In genomic region chr2:239806758-239807434, GRCh38 we compare ENCODE assay signal across 29 cellular contexts.
DNase-seq lines count a peak whose midpoint lies in the region; ATAC-seq, FAIRE-seq and TF ChIP-seq lines count a peak whose summit lies in the region.
"Had no signal": no experiment of that assay in that cellular context is flagged by ENCODE, and none has a peak within 500 bp of the region (broad histone marks: within the 10 kb centered on the region; RNA-seq: fewer than 3 reads in every experiment).

No MANE protein-coding gene starts in this region.

- H3K4me3 Mint-ChIP-seq in CD8-positive, alpha-beta memory T cell = no peak overlapping the region
- H3K4me3 Mint-ChIP-seq: activated CD4-positive, alpha-beta T cell treated with anti-CD3 and anti-CD28 coated beads for 36 hours; activated naive CD4-positive, alpha-beta T cell treated with anti-CD3 and anti-CD28 coated beads, Interleukin-2, amount 50 U/mL, for 24 hours; activated T-helper 17 cell treated with anti-CD3 and anti-CD28 coated beads, Interleukin-2, amount 50 U/mL, for 72 hours; effector memory CD8-positive, alpha-beta T cell; T-helper 17 cell had no signal

- ATAC-seq in activated CD4-positive, CD25-positive, alpha-beta regulatory T cell treated with anti-CD3 and anti-CD28 coated beads, Interleukin-2, amount 50 U/mL, for 24 hours = no peak
- no peak for ATAC-seq in lung (ENCODE audit: insufficient read depth, low FRiP score)
- ATAC-seq: activated CD4-positive, alpha-beta T cell treated with anti-CD3 and anti-CD28 coated beads for 36 hours; activated T-helper 17 cell treated with anti-CD3 and anti-CD28 coated beads, Interleukin-2, amount 50 U/mL, for 72 hours; effector memory CD8-positive, alpha-beta T cell; SK-N-SH treated with all-trans-retinoic acid at 6 μM for 48 hours; T-helper 17 cell had no signal

- WGBS in lung, 2 donors = 89 to 98% methylated on average over 19 of the region's 19 CpGs
- WGBS in sigmoid colon, 2 donors = 85 to 89% methylated on average over 19 of the region's 19 CpGs
- WGBS in small intestine, 3 donors = 79 to 91% (median 82%) methylated on average over 19 of the region's 19 CpGs

- H3K4me1 Mint-ChIP-seq in CD8-positive, alpha-beta memory T cell = no peaks in the 10 kb centered on the region
- H3K4me1 Mint-ChIP-seq: activated CD4-positive, alpha-beta T cell treated with anti-CD3 and anti-CD28 coated beads for 36 hours; activated naive CD4-positive, alpha-beta T cell treated with anti-CD3 and anti-CD28 coated beads, Interleukin-2, amount 50 U/mL, for 24 hours; activated T-helper 17 cell treated with anti-CD3 and anti-CD28 coated beads, Interleukin-2, amount 50 U/mL, for 72 hours; T-helper 17 cell had no signal

- H3K36me3 ChIP-seq in Peyer's patch (no peaks in the 10 kb centered on the region), lung (ENCODE audit: control insufficient read depth in 2 of 2, insufficient read depth in 2 of 2, low read length in 2 of 2) (no peaks in the 10 kb centered on the region), sigmoid colon (no peaks in the 10 kb centered on the region), small intestine (ENCODE audit: control insufficient read depth in 2 of 2, insufficient read depth in 2 of 2, low read length in 2 of 2) (no peaks in the 10 kb centered on the region)
- no peaks in the 10 kb centered on the region for H3K36me3 ChIP-seq in CD8-positive, alpha-beta memory T cell (ENCODE audit: insufficient read depth, low read length)
- H3K36me3 ChIP-seq: neutrophil, spleen, uterus had no signal

- FAIRE-seq in small intestine (lab: Jason Lieb, UNC) = no peak
- FAIRE-seq: G401.6, H1 had no signal

- H3K36me3 Mint-ChIP-seq in CD8-positive, alpha-beta memory T cell = no peaks in the 10 kb centered on the region
- H3K36me3 Mint-ChIP-seq: activated naive CD4-positive, alpha-beta T cell treated with anti-CD3 and anti-CD28 coated beads, Interleukin-2, amount 50 U/mL, for 24 hours had no signal

- H3K27ac ChIP-seq in Peyer's patch = no peak overlapping the region
- no peak overlapping the region for H3K27ac ChIP-seq in lung (ENCODE audit: low read depth in 1 of 2, low read length in 1 of 2)
- H3K27ac ChIP-seq in sigmoid colon = no peak overlapping the region
- no peak overlapping the region for H3K27ac ChIP-seq in small intestine (ENCODE audit: low read depth in 1 of 2, low read length in 1 of 2)
- no peak overlapping the region for H3K27ac ChIP-seq in CD8-positive, alpha-beta memory T cell (ENCODE audit: low read depth, low read length)
- H3K27ac ChIP-seq: 22Rv1, neutrophil, spleen, uterus had no signal

- H3K4me3 ChIP-seq in Peyer's patch (no peak overlapping the region), lung (no peak overlapping the region), sigmoid colon (no peak overlapping the region), small intestine (ENCODE audit: low read depth in 1 of 2, low read length in 2 of 2) (no peak overlapping the region)
- no peak overlapping the region for H3K4me3 ChIP-seq in CD8-positive, alpha-beta memory T cell (ENCODE audit: low read length)
- H3K4me3 ChIP-seq: spleen, uterus had no signal

- H3K9me3 ChIP-seq in Peyer's patch = no peaks in the 10 kb centered on the region
- H3K9me3 ChIP-seq in lung (ENCODE audit: control insufficient read depth in 2 of 2, insufficient read depth in 1 of 2, low read length in 1 of 2) = peaks cover 0 to 2% of the 10 kb centered on the region in 2 donors
- no peaks in the 10 kb centered on the region for H3K9me3 ChIP-seq in sigmoid colon
- no peaks in the 10 kb centered on the region for H3K9me3 ChIP-seq in small intestine (ENCODE audit: control insufficient read depth, low read depth)
- no peaks in the 10 kb centered on the region for H3K9me3 ChIP-seq in CD8-positive, alpha-beta memory T cell (ENCODE audit: low read length)
- H3K9me3 ChIP-seq: neutrophil, spleen, uterus had no signal

- no peaks in the 10 kb centered on the region for H3K4me1 ChIP-seq in Peyer's patch
- H3K4me1 ChIP-seq in lung (ENCODE audit: control insufficient read depth in 2 of 2, insufficient read depth in 2 of 2, low read length in 2 of 2) = peaks cover 0 to 3% of the 10 kb centered on the region in 2 donors
- H3K4me1 ChIP-seq in sigmoid colon = peaks cover 0 to 10% (median 7%) of the 10 kb centered on the region in 4 donors
- H3K4me1 ChIP-seq in small intestine (ENCODE audit: control insufficient read depth in 2 of 2, insufficient read depth in 1 of 2, low read depth in 1 of 2, low read length in 1 of 2) = no peaks in the 10 kb centered on the region
- H3K4me1 ChIP-seq in CD8-positive, alpha-beta memory T cell (ENCODE audit: insufficient read depth, low read length) = no peaks in the 10 kb centered on the region
- H3K4me1 ChIP-seq: spleen, uterus had no signal

- TF ChIP-seq POLR2A in Peyer's patch (IDR thresholded peaks at IDR 0.05) (no peak), sigmoid colon (IDR thresholded peaks at IDR 0.05) (no peak)

- no peak for TF ChIP-seq CTCF in Peyer's patch (IDR thresholded peaks at IDR 0.05)
- TF ChIP-seq CTCF in lung (IDR thresholded peaks at IDR 0.05; ENCODE audit: control extremely low read depth, extremely low read depth) = no peak
- no peak for TF ChIP-seq CTCF in sigmoid colon (IDR thresholded peaks at IDR 0.05)

- no peaks in the 10 kb centered on the region for H3K9me3 Mint-ChIP-seq in CD8-positive, alpha-beta memory T cell
- H3K9me3 Mint-ChIP-seq: activated naive CD4-positive, alpha-beta T cell treated with anti-CD3 and anti-CD28 coated beads, Interleukin-2, amount 50 U/mL, for 24 hours; activated T-helper 17 cell treated with anti-CD3 and anti-CD28 coated beads, Interleukin-2, amount 50 U/mL, for 72 hours; effector memory CD8-positive, alpha-beta T cell had no signal

- intact Hi-C loops in sigmoid colon (cut with DNase I) = no loop called here

- no peaks in the 10 kb centered on the region for H3K27me3 ChIP-seq in Peyer's patch
- no peaks in the 10 kb centered on the region for H3K27me3 ChIP-seq in lung (ENCODE audit: control insufficient read depth, insufficient read depth)
- no peaks in the 10 kb centered on the region for H3K27me3 ChIP-seq in sigmoid colon
- H3K27me3 ChIP-seq in small intestine (ENCODE audit: control insufficient read depth in 2 of 2, insufficient read depth in 2 of 2, low read length in 2 of 2) = no peaks in the 10 kb centered on the region
- H3K27me3 ChIP-seq in CD8-positive, alpha-beta memory T cell (ENCODE audit: insufficient read depth, low read length, poor library complexity, severe bottlenecking) = no peaks in the 10 kb centered on the region
- H3K27me3 ChIP-seq: neutrophil, spleen, uterus had no signal

- peaks cover 0 to 8% of the 10 kb centered on the region in 2 donors for H3K27me3 Mint-ChIP-seq in CD8-positive, alpha-beta memory T cell
- H3K27me3 Mint-ChIP-seq: activated CD4-positive, alpha-beta T cell treated with anti-CD3 and anti-CD28 coated beads for 36 hours; activated naive CD4-positive, alpha-beta T cell treated with anti-CD3 and anti-CD28 coated beads, Interleukin-2, amount 50 U/mL, for 24 hours had no signal

- CTCF ChIA-PET in CD8-positive, alpha-beta memory T cell (lab: Charles Lee) = no interaction called here

- peak; percentile 18 for DNase-seq in activated CD4-positive, CD25-positive, alpha-beta regulatory T cell treated with anti-CD3 and anti-CD28 coated beads, Interleukin-2, amount 50 U/mL, for 72 hours
- DNase-seq in Peyer's patch (peak in 2 of 3 donors; percentile 15 to 25), lung (ENCODE audit: low spot score) (peak; percentile 25), sigmoid colon (peak; percentile 46), small intestine (no peak), DMS53 (lab: John Stamatoyannopoulos, UW) (no peak)
- no peak for DNase-seq in CD8-positive, alpha-beta memory T cell
- DNase-seq: activated CD4-positive, alpha-beta T cell treated with anti-CD3 and anti-CD28 coated beads for 36 hours; DMS153; effector memory CD8-positive, alpha-beta T cell; foreskin fibroblast; Kasumi-1; kidney glomerular epithelial cell; mammary epithelial cell; NCI-H146; NCI-H2107; OCI-M1; stimulated activated CD4-positive, alpha-beta T cell treated with anti-CD3 and anti-CD28 coated beads, Interleukin-2, amount 100 ng/mL, for 48 hours; T-helper 17 cell had no signal

- no peak overlapping the region for H3K27ac Mint-ChIP-seq in CD8-positive, alpha-beta memory T cell
- H3K27ac Mint-ChIP-seq: activated CD4-positive, alpha-beta T cell treated with anti-CD3 and anti-CD28 coated beads for 36 hours; activated naive CD4-positive, alpha-beta T cell treated with anti-CD3 and anti-CD28 coated beads, Interleukin-2, amount 50 U/mL, for 24 hours; activated T-helper 17 cell treated with anti-CD3 and anti-CD28 coated beads, Interleukin-2, amount 50 U/mL, for 72 hours; effector memory CD8-positive, alpha-beta T cell; T-helper 17 cell had no signal

- POLR2A ChIA-PET in CD8-positive, alpha-beta memory T cell (lab: Charles Lee) = no interaction called here

- no peak for TF ChIP-seq EP300 in sigmoid colon (IDR thresholded peaks at IDR 0.05)

Comparison
In these comparisons a context has a peak if more than half of its experiments do, and no peak if none do; other contexts are left out.
1. DNase-seq: peak in activated CD4-positive, CD25-positive, alpha-beta regulatory T cell treated with anti-CD3 and anti-CD28 coated beads, Interleukin-2, amount 50 U/mL, for 72 hours (single experiment), Peyer's patch (2 of 3), lung (single experiment) and sigmoid colon (single experiment); none in small intestine (single experiment), DMS53 (single experiment) and CD8-positive, alpha-beta memory T cell (0 of 5).